Comparison of ENCODE assay signal across 16 cellular contexts in genomic region chr5:108384741-108385140, GRCh38. TPM values are rescaled to one million over a fixed set of nuclear protein-coding genes. Genes with fewer than 3 reads are reported as not detected.
DNase-seq lines count a peak whose midpoint lies in the region; ATAC-seq, FAIRE-seq and TF ChIP-seq lines count a peak whose summit lies in the region.
"Had no signal": no experiment of that assay in that cellular context is flagged by ENCODE, and none has a peak within 500 bp of the region (broad histone marks: within the 10 kb centered on the region; RNA-seq: fewer than 3 reads in every experiment).

No MANE protein-coding gene starts in this region.

- peaks cover 3% of the 10 kb centered on the region for H4K20me1 ChIP-seq in osteoblast (ENCODE audit: insufficient read depth, low read length)

- no peak for TF ChIP-seq POLR2A in GM12892 (IDR thresholded peaks at IDR 0.05; ENCODE audit: low read depth, low read length)

- no peak overlapping the region for H2BK15ac ChIP-seq in mesendoderm (replicated peaks; ENCODE audit: low read depth)

- H3K27ac ChIP-seq in CD4-positive, alpha-beta T cell (ENCODE audit: low read depth, low read length), result no peak overlapping the region
- no peak overlapping the region for H3K27ac ChIP-seq in osteoblast (ENCODE audit: low read depth, low read length)
- no peak overlapping the region for H3K27ac ChIP-seq in mesendoderm (ENCODE audit: low read depth, low read length)

- H3K4me2 ChIP-seq in osteoblast (ENCODE audit: insufficient read depth, low read length) (no peak overlapping the region), mesendoderm (ENCODE audit: low read length) (no peak overlapping the region)

- H3K4me1 ChIP-seq in osteoblast (ENCODE audit: insufficient read depth, low read length) (peaks cover 16% of the 10 kb centered on the region), mesendoderm (ENCODE audit: control insufficient read depth, low read depth, low read length) (peaks cover 4% of the 10 kb centered on the region)

- H3K4me1 Mint-ChIP-seq in CD4-positive, alpha-beta T cell (ENCODE audit: low read depth), result peaks cover 24% of the 10 kb centered on the region
- H3K4me1 Mint-ChIP-seq in immature natural killer cell, result peaks cover 22 to 31% of the 10 kb centered on the region in 2 donors

- H2BK120ac ChIP-seq in mesendoderm (ENCODE audit: low read depth, low read length), result no peak overlapping the region

- H3K36me3 Mint-ChIP-seq in CD4-positive, alpha-beta T cell (ENCODE audit: low read depth), result peaks cover 20% of the 10 kb centered on the region
- H3K36me3 Mint-ChIP-seq in immature natural killer cell, result no peaks in the 10 kb centered on the region

- H3K9me3 ChIP-seq in CD4-positive, alpha-beta T cell (ENCODE audit: control insufficient read depth, low read length), result no peaks in the 10 kb centered on the region
- H3K9me3 ChIP-seq in osteoblast (ENCODE audit: low read depth, low read length), result no peaks in the 10 kb centered on the region

- H3K9ac ChIP-seq in mesendoderm (ENCODE audit: low read length), result no peak overlapping the region
- H3K9ac ChIP-seq: GM23248 had no signal

- no peaks in the 10 kb centered on the region for H3K27me3 Mint-ChIP-seq in CD4-positive, alpha-beta T cell
- peaks cover 9 to 20% (median 12%) of the 10 kb centered on the region in 3 donors for H3K27me3 Mint-ChIP-seq in immature natural killer cell (ENCODE audit: low read depth in 3 of 3)

- H4K8ac ChIP-seq in mesendoderm (ENCODE audit: low read depth, low read length), result no peak overlapping the region

- H4K5ac ChIP-seq in mesendoderm (ENCODE audit: low read length), result no peak overlapping the region

- CTCF ChIA-PET in CD4-positive, alpha-beta T cell (lab: Charles Lee), result no interaction called here

- no peaks in the 10 kb centered on the region for H3K79me1 ChIP-seq in mesendoderm (ENCODE audit: low read length)

- TF ChIP-seq CTCF in CD4-positive, alpha-beta T cell (IDR thresholded peaks at IDR 0.05), result no peak
- TF ChIP-seq CTCF in osteoblast (IDR thresholded peaks at IDR 0.05; ENCODE audit: extremely low read depth, low read depth, low read length), result no peak

- no peaks in the 10 kb centered on the region for H3K27me3 ChIP-seq in CD4-positive, alpha-beta T cell (ENCODE audit: control insufficient read depth, insufficient read depth, low read length)
- H3K27me3 ChIP-seq in osteoblast (ENCODE audit: insufficient read depth, low read length) (no peaks in the 10 kb centered on the region), mesendoderm (ENCODE audit: insufficient read depth, low read length, poor library complexity) (no peaks in the 10 kb centered on the region)

- H3K4ac ChIP-seq in mesendoderm (ENCODE audit: low read depth, low read length), result no peak overlapping the region

- H3K79me2 ChIP-seq in osteoblast (ENCODE audit: insufficient read depth, low read length), result peaks cover 9% of the 10 kb centered on the region
- no peaks in the 10 kb centered on the region for H3K79me2 ChIP-seq in mesendoderm (ENCODE audit: control insufficient read depth, insufficient read depth, low read length)

- no peak overlapping the region for H3K56ac ChIP-seq in mesendoderm (ENCODE audit: low read length)

- no peak overlapping the region for H3K4me3 ChIP-seq in osteoblast (ENCODE audit: insufficient read depth, low read length)
- H3K4me3 ChIP-seq in mesendoderm (ENCODE audit: low read length), result no peak overlapping the region
- H3K4me3 ChIP-seq: GM23248 had no signal

- H3K9me3 Mint-ChIP-seq in CD4-positive, alpha-beta T cell, result no peaks in the 10 kb centered on the region
- H3K9me3 Mint-ChIP-seq in immature natural killer cell, result no peaks in the 10 kb centered on the region

- H3K36me3 ChIP-seq in osteoblast (ENCODE audit: insufficient read depth, low read length) (no peaks in the 10 kb centered on the region), mesendoderm (ENCODE audit: control insufficient read depth, insufficient read depth, low read length) (no peaks in the 10 kb centered on the region)

- POLR2A ChIA-PET in CD4-positive, alpha-beta T cell (lab: Charles Lee), result no interaction called here

- WGBS in mesendoderm (ENCODE audit: extremely low coverage, insufficient coverage, low lambda C conversion rate), result no CpG with 5 or more reads among the region's 1 CpG

- no peak overlapping the region for H3K18ac ChIP-seq in mesendoderm (ENCODE audit: low read length)

- H2AFZ ChIP-seq in osteoblast (ENCODE audit: low read length), result no peak overlapping the region
- H2AFZ ChIP-seq: GM23248 had no signal

- ATAC-seq in CD4-positive, alpha-beta T cell (ENCODE audit: poor library complexity), result no peak
- no peak for ATAC-seq in left colon

- no peak overlapping the region for H3K23ac ChIP-seq in mesendoderm (ENCODE audit: low read length)

- peak overlapping the region; percentile 94 for H3K27ac Mint-ChIP-seq in CD4-positive, alpha-beta T cell
- H3K27ac Mint-ChIP-seq in immature natural killer cell, result peak overlapping the region in 4 of 6 donors; percentile 24 to 86 (median 52)

- intact Hi-C loops in CD4-positive, alpha-beta T cell (cut with DNase I, micrococcal nuclease), result loop anchor here in 1 of 2 experiments (5.0 to 10.0 kb wide), 2 partner anchors 363 to 1310 kb away; partner anchors contain the start of gene FER
- intact Hi-C loops in left colon (cut with DNase I, micrococcal nuclease), result no loop called here

- peak; percentile 42 for FAIRE-seq in GM12892 (lab: Jason Lieb, UNC)
- FAIRE-seq: G401.6 had no signal

- H3K4me3 Mint-ChIP-seq in CD4-positive, alpha-beta T cell, result no peak overlapping the region
- H3K4me3 Mint-ChIP-seq in immature natural killer cell, result no peak overlapping the region

- H2BK5ac ChIP-seq in mesendoderm (ENCODE audit: low read length), result no peak overlapping the region

- no peak for DNase-seq in CD4-positive, alpha-beta T cell
- DNase-seq in GM12892 (ENCODE audit: insufficient read length), result no peak
- no peak for DNase-seq in immature natural killer cell
- DNase-seq in osteoblast (ENCODE audit: insufficient read length, low spot score, missing footprints), result peak; percentile 41
- no peak for DNase-seq in CD1c-positive myeloid dendritic cell (ENCODE audit: extremely low spot score)
- no peak for DNase-seq in mesendoderm
- no peak for DNase-seq in left colon
- DNase-seq: ACHN, DND-41, GM23248, KBM-7, NCI-H1048, NCI-H1436 treated with DMSO at 0.1 percent for 48 hours, NCI-H2029 treated with DMSO at 0.1 percent for 48 hours, NCI-H510A had no signal

- no peak overlapping the region for H2AK5ac ChIP-seq in mesendoderm (ENCODE audit: low read length)

RNA-seq across cellular contexts. Expression of gene FBXL17, which starts 2.8 kb away (rescaled TPM):
- total RNA-seq in CD4-positive, alpha-beta T cell, result 10 to 100 TPM; 17.9 to 21.1 TPM
- polyA plus RNA-seq in GM12892 (2012; ENCODE audit: missing spikeins), result 5.3 TPM
- polyA plus RNA-seq in immature natural killer cell, result 1 to 10 TPM; 2.8 to 8.5 (median 5.6) TPM
- total RNA-seq in osteoblast (19.5 and 21.5 TPM in 2 replicates), left colon (10 to 100 TPM; 19.5 to 30.9 TPM)
- polyA plus RNA-seq in mesendoderm (2013, experiment 1 of 2), result 1.7 TPM
- 1.8 TPM for polyA plus RNA-seq in mesendoderm (2013, experiment 2 of 2)
